9 cellular contexts compared by ENCODE assay signal in genomic region chr5:122156724-122157325, GRCh38. TPM values are rescaled to one million over a fixed set of nuclear protein-coding genes. Genes with fewer than 3 reads are reported as not detected.
DNase-seq lines count a peak whose midpoint lies in the region; ATAC-seq and TF ChIP-seq lines count a peak whose summit lies in the region.
"Had no signal": no experiment of that assay in that cellular context is flagged by ENCODE, and none has a peak within 500 bp of the region (broad histone marks: within the 10 kb centered on the region; RNA-seq: fewer than 3 reads in every experiment).

No MANE protein-coding gene starts in this region.

- H3K4me1 ChIP-seq in right cardiac atrium (ENCODE audit: control insufficient read depth, insufficient read depth, low read length): peaks cover 3% of the 10 kb centered on the region

- H3K27me3 ChIP-seq in right cardiac atrium (ENCODE audit: control insufficient read depth, insufficient read depth): no peaks in the 10 kb centered on the region

- no peak for TF ChIP-seq POLR2A in GM18505 (IDR thresholded peaks at IDR 0.05; ENCODE audit: borderline replicate concordance, extremely low read depth, insufficient read depth, insufficient read length)

- peak; percentile 77 for TF ChIP-seq CTCF in VCaP (conservative IDR thresholded peaks at IDR 0.05)

- no peak overlapping the region for H3K4me3 ChIP-seq in right cardiac atrium (ENCODE audit: low read length)

- intact Hi-C loops in right cardiac atrium (cut with DNase I): no loop called here

- 54% methylated on average over 1 of the region's 1 CpG for WGBS in right cardiac atrium

- H3K27ac ChIP-seq in VCaP (no peak overlapping the region), right cardiac atrium (ENCODE audit: low read length) (no peak overlapping the region)

- peak; percentile 21 for DNase-seq in Caki2 (ENCODE audit: low read depth)
- peak; percentile 62 for DNase-seq in kidney tubule cell (ENCODE audit: low spot score)
- no peak for DNase-seq in activated CD4-positive, alpha-beta T cell treated with anti-CD3 and anti-CD28 coated beads, Interleukin-2, amount 50 U/mL, for 1 hour
- no peak for DNase-seq in right cardiac atrium
- DNase-seq: activated gamma-delta T cell had no signal

- in situ Hi-C loops in Caki2 (cut with HindIII; ENCODE audit: low pct_unique_long_range_greater_than_20kb, low sequenced_read_pairs): no loop called here

- H3K9me3 ChIP-seq in right cardiac atrium (ENCODE audit: control insufficient read depth, low read length): no peaks in the 10 kb centered on the region

- ATAC-seq in HG03378 (IDR thresholded peaks at IDR 0.05; ENCODE audit: unreplicated experiment) (peak; percentile 55), GM18505 (IDR thresholded peaks at IDR 0.05; ENCODE audit: unreplicated experiment) (no peak), HG02970 (IDR thresholded peaks at IDR 0.05; ENCODE audit: low FRiP score, unreplicated experiment) (no peak), right cardiac atrium (no peak)

RNA-seq across cellular contexts. Expression of gene ZNF474, which starts 27.5 kb away (rescaled TPM):
- total RNA-seq in Caki2 (2014; rRNA removed; shearing (Covaris generic); ENCODE audit: low replicate concordance): 0.96 and 4.9 TPM in 2 replicates
- total RNA-seq in right cardiac atrium: under 1 TPM in 2 of 4 donors, not detected in 2; 0.25 to 0.32 TPM
- polyA plus RNA-seq in right cardiac atrium: not detected

Comparison
In these comparisons a context has a peak if more than half of its experiments do, and no peak if none do; other contexts are left out.
1. DNase-seq: peak in Caki2 (single experiment) and kidney tubule cell (single experiment); none in activated CD4-positive, alpha-beta T cell treated with anti-CD3 and anti-CD28 coated beads, Interleukin-2, amount 50 U/mL, for 1 hour (single experiment) and right cardiac atrium (0 of 3).